ENCODE assay signal across 11 cellular contexts in genomic region chr2:159287733-159288132, GRCh38. TPM values are rescaled to one million over a fixed set of nuclear protein-coding genes. Genes with fewer than 3 reads are reported as not detected.
DNase-seq lines count a peak whose midpoint lies in the region; ATAC-seq and TF ChIP-seq lines count a peak whose summit lies in the region.
"Had no signal": no experiment of that assay in that cellular context is flagged by ENCODE, and none has a peak within 500 bp of the region (broad histone marks: within the 10 kb centered on the region; RNA-seq: fewer than 3 reads in every experiment).

No MANE protein-coding gene starts in this region.

- H3K9me3 Mint-ChIP-seq in activated T-cell treated with anti-CD3 and anti-CD28 coated beads, Interleukin-2, amount 50 U/mL, for 72 hours: no peaks in the 10 kb centered on the region

- H3K4me1 Mint-ChIP-seq in activated T-cell treated with anti-CD3 and anti-CD28 coated beads, Interleukin-2, amount 50 U/mL, for 72 hours (ENCODE audit: low read depth): peaks cover 41% of the 10 kb centered on the region

- no peak for TF ChIP-seq CTCF in OCI-LY7 (conservative IDR thresholded peaks at IDR 0.05; ENCODE audit: low read length)

- H3K4me1 ChIP-seq in OCI-LY7 (ENCODE audit: insufficient read depth, low read length, poor library complexity, severe bottlenecking) (peaks cover 7% of the 10 kb centered on the region), iPS-20b (ENCODE audit: insufficient read depth, low read length) (no peaks in the 10 kb centered on the region; the same call in 1 of the 2 replicates), stomach smooth muscle (ENCODE audit: control insufficient read depth, insufficient read depth, low read length) (peaks cover 2% of the 10 kb centered on the region)

- CTCF ChIA-PET in OCI-LY7 (lab: Charles Lee; ENCODE audit: unreplicated experiment): no interaction called here

- no peaks in the 10 kb centered on the region for H3K27me3 Mint-ChIP-seq in activated T-cell treated with anti-CD3 and anti-CD28 coated beads, Interleukin-2, amount 50 U/mL, for 72 hours (ENCODE audit: low read depth)

- DNase-seq in activated T-cell treated with anti-CD3 and anti-CD28 coated beads, Interleukin-2, amount 50 U/mL, for 72 hours: no peak
- no peak for DNase-seq in activated T-cell treated with anti-CD3 and anti-CD28 coated beads for 4 hours
- no peak for DNase-seq in OCI-LY7 (ENCODE audit: low spot score)
- no peak for DNase-seq in COLO829 (ENCODE audit: low spot score)
- no peak for DNase-seq in medulla oblongata (ENCODE audit: extremely low spot score)
- DNase-seq: mesendoderm had no signal

- H3K79me2 ChIP-seq in OCI-LY7 (ENCODE audit: insufficient read depth, low read depth, low read length): no peaks in the 10 kb centered on the region

- POLR2A ChIA-PET in OCI-LY7 (lab: Charles Lee): interaction anchor here (0.5 to 1.7 kb wide), 9 partner anchors 9 to 228 kb away, joined by 3 to 7 read pairs (median 3); no protein-coding TSS in a partner anchor

- H3K36me3 ChIP-seq in OCI-LY7 (ENCODE audit: insufficient read depth, low read length): no peaks in the 10 kb centered on the region
- H3K36me3 ChIP-seq in iPS-20b (ENCODE audit: insufficient read depth, low read depth, low read length): no peaks in the 10 kb centered on the region
- H3K36me3 ChIP-seq in stomach smooth muscle (ENCODE audit: control insufficient read depth in 2 of 2, insufficient read depth in 2 of 2, low read length in 2 of 2): no peaks in the 10 kb centered on the region
- H3K36me3 ChIP-seq: WERI-Rb-1 had no signal

- H3K9me3 ChIP-seq in OCI-LY7 (ENCODE audit: low read length) (no peaks in the 10 kb centered on the region), iPS-20b (ENCODE audit: insufficient read depth, low read depth, low read length) (no peaks in the 10 kb centered on the region), stomach smooth muscle (ENCODE audit: control insufficient read depth in 2 of 2, low read length in 2 of 2) (no peaks in the 10 kb centered on the region)

- H4K20me1 ChIP-seq in OCI-LY7 (ENCODE audit: insufficient read depth, low read length): no peaks in the 10 kb centered on the region

- peak overlapping the region; percentile 85 to 88 for H3K4me3 Mint-ChIP-seq in activated T-cell treated with anti-CD3 and anti-CD28 coated beads, Interleukin-2, amount 50 U/mL, for 72 hours

- H3K27ac Mint-ChIP-seq in activated T-cell treated with anti-CD3 and anti-CD28 coated beads, Interleukin-2, amount 50 U/mL, for 72 hours: no peak overlapping the region

- ATAC-seq in activated T-cell treated with anti-CD3 and anti-CD28 coated beads, Interleukin-2, amount 50 U/mL, for 72 hours (replicated peaks in 1 of 2): no peak
- ATAC-seq in GM18868 (IDR thresholded peaks at IDR 0.05; ENCODE audit: unreplicated experiment): no peak

- BruUV-seq in OCI-LY7 (replicated peaks; lab: Mats Ljungman, UMichigan): no TSS peak

- intact Hi-C loops in OCI-LY7 (cut with micrococcal nuclease; ENCODE audit: unreplicated experiment): loop anchor here (2.0 to 5.0 kb wide), 2 partner anchors 425 to 1410 kb away; partner anchors contain the start of genes ACVR1 and MARCHF7

- H3K27ac ChIP-seq in OCI-LY7 (ENCODE audit: low read depth, low read length, poor library complexity, severe bottlenecking) (no peak overlapping the region), iPS-20b (ENCODE audit: low read length) (no peak overlapping the region), stomach smooth muscle (ENCODE audit: low read length) (peak overlapping the region; percentile 75)

- H3K36me3 Mint-ChIP-seq in activated T-cell treated with anti-CD3 and anti-CD28 coated beads, Interleukin-2, amount 50 U/mL, for 72 hours (ENCODE audit: insufficient read depth in 2 of 2): no peaks in the 10 kb centered on the region

- peak overlapping the region; percentile 83 for H3K4me2 ChIP-seq in OCI-LY7 (ENCODE audit: low read length)

- no peaks in the 10 kb centered on the region for H3K9me2 ChIP-seq in OCI-LY7 (ENCODE audit: insufficient read depth, low read length)

- H3K27me3 ChIP-seq in iPS-20b (ENCODE audit: insufficient read depth, low read length) (no peaks in the 10 kb centered on the region), stomach smooth muscle (ENCODE audit: control insufficient read depth in 1 of 2, insufficient read depth in 2 of 2, low read length in 2 of 2) (no peaks in the 10 kb centered on the region)
- H3K27me3 ChIP-seq: dorsolateral prefrontal cortex had no signal

- peak overlapping the region; percentile 87; the same call in 1 of the 2 replicates for H3K9ac ChIP-seq in iPS-20b (ENCODE audit: low read depth, low read length)
- no peak overlapping the region for H3K9ac ChIP-seq in stomach smooth muscle (ENCODE audit: low read length in 2 of 2)

- H3K4me3 ChIP-seq in OCI-LY7 (ENCODE audit: low read depth, low read length, poor library complexity, severe bottlenecking) (peak overlapping the region; percentile 73), iPS-20b (ENCODE audit: low read length) (peak overlapping the region; percentile 92; the same call in 1 of the 2 replicates), stomach smooth muscle (ENCODE audit: low read length in 2 of 2) (no peak overlapping the region)

- no peak overlapping the region; the same call in 1 of the 2 replicates for H2AFZ ChIP-seq in OCI-LY7 (ENCODE audit: low read length)

RNA-seq across cellular contexts. Expression of gene WDSUB1, which starts 1.2 kb away (rescaled TPM):
- 1 to 10 TPM; 6.0 to 7.3 TPM for total RNA-seq in activated T-cell treated with anti-CD3 and anti-CD28 coated beads, Interleukin-2, amount 50 U/mL, for 72 hours
- 2.4 and 3.7 TPM in 2 replicates for total RNA-seq in OCI-LY7 (2014; rRNA removed; shearing (Covaris generic))
- total RNA-seq in OCI-LY7 (2022): 5.3 and 5.5 TPM in 2 replicates

Comparison
In these comparisons a context has a peak if more than half of its experiments do, and no peak if none do; other contexts are left out.
1. H3K4me3 ChIP-seq: peak in OCI-LY7 (single experiment) and iPS-20b (single experiment); none in stomach smooth muscle (0 of 2).